ENCODE assay signal across 1 cellular context in the genomic region with DNA sequence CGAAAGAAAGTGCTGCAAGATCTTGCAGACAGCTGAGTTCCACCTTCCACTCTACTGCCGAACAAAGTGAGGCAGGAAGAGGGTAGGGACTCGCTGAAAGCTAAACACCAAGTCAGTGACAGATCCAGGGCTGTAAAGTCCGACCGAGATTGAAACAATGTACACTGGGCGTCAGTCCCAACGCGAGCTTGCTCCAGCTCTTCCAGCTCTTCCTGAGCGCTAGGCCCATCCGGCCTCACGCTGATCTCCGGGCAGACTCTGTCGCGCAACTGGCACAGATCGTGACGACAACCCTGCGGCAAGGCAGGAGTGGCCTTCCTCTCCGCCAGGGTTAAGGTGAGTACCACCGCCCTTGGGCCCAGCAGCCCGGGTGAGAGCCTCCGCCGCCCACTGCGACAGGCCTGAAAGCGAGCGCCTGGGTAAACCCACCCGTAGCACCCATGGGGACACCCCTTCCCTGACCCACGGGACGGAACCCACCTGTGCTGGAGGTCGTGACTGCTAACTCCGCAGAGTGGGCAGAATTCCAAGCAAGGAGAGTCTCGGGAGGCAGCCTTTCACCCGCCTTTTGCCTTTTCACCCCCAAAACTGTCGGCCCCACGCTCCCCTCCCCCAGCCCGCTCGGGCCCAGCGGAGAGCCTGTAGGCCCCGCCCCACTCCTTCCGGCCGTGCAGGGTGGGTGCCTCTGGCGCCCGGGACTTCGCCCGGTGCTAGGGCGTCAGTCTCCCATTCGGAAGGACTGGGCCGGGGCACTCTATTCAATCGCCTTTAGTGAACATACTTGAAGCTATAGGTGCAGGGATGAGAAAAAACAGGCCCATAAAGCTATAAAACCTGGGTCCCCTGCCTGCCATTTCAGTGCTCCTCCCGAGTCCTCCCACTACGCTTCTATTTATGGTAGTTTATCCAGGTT.
A peak's percentile ranks its signal among the peaks of the same experiment; 100 is the strongest.
TF ChIP-seq lines count a peak whose summit lies in the region.

A gene (plus strand): TSS at position 275 of the 913 bp plus-strand sequence.
A gene with protein sequence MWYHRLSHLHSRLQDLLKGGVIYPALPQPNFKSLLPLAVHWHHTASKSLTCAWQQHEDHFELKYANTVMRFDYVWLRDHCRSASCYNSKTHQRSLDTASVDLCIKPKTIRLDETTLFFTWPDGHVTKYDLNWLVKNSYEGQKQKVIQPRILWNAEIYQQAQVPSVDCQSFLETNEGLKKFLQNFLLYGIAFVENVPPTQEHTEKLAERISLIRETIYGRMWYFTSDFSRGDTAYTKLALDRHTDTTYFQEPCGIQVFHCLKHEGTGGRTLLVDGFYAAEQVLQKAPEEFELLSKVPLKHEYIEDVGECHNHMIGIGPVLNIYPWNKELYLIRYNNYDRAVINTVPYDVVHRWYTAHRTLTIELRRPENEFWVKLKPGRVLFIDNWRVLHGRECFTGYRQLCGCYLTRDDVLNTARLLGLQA (minus strand): TSS at position 641 of the 913 bp plus-strand sequence. CDS start 67,676 bp downstream, outside the sequence.

TF ChIP-seq in K562, 482 proteins besides CTCF, POLR2A, EP300 and RAD21 (continued from another document and continues in another):
- TF ChIP-seq SIN3A (IDR thresholded peaks at IDR 0.05; ENCODE audit: borderline replicate concordance in 2 of 2, control insufficient read depth in 1 of 2, low read depth in 2 of 2, low read length in 2 of 2), result peak; percentile 34 to 36; a peak in 1 of 4 replicates
- TF ChIP-seq ATF7 (IDR thresholded peaks at IDR 0.05), result 0 out of 2 replicates have a peak, but pooled peaks have one; percentile 22
- no peak for TF ChIP-seq ZKSCAN3 (CRISPR knock-in tag; IDR thresholded peaks at IDR 0.05)
- TF ChIP-seq, protein P1, sequence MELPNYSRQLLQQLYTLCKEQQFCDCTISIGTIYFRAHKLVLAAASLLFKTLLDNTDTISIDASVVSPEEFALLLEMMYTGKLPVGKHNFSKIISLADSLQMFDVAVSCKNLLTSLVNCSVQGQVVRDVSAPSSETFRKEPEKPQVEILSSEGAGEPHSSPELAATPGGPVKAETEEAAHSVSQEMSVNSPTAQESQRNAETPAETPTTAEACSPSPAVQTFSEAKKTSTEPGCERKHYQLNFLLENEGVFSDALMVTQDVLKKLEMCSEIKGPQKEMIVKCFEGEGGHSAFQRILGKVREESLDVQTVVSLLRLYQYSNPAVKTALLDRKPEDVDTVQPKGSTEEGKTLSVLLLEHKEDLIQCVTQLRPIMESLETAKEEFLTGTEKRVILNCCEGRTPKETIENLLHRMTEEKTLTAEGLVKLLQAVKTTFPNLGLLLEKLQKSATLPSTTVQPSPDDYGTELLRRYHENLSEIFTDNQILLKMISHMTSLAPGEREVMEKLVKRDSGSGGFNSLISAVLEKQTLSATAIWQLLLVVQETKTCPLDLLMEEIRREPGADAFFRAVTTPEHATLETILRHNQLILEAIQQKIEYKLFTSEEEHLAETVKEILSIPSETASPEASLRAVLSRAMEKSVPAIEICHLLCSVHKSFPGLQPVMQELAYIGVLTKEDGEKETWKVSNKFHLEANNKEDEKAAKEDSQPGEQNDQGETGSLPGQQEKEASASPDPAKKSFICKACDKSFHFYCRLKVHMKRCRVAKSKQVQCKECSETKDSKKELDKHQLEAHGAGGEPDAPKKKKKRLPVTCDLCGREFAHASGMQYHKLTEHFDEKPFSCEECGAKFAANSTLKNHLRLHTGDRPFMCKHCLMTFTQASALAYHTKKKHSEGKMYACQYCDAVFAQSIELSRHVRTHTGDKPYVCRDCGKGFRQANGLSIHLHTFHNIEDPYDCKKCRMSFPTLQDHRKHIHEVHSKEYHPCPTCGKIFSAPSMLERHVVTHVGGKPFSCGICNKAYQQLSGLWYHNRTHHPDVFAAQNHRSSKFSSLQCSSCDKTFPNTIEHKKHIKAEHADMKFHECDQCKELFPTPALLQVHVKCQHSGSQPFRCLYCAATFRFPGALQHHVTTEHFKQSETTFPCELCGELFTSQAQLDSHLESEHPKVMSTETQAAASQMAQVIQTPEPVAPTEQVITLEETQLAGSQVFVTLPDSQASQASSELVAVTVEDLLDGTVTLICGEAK (IDR thresholded peaks at IDR 0.05), result 0 out of 2 replicates have a peak, but pooled peaks have one; percentile 31
- TF ChIP-seq, protein P1 (CRISPR knock-in tag; IDR thresholded peaks at IDR 0.05), result no peak
- TF ChIP-seq, protein P2, sequence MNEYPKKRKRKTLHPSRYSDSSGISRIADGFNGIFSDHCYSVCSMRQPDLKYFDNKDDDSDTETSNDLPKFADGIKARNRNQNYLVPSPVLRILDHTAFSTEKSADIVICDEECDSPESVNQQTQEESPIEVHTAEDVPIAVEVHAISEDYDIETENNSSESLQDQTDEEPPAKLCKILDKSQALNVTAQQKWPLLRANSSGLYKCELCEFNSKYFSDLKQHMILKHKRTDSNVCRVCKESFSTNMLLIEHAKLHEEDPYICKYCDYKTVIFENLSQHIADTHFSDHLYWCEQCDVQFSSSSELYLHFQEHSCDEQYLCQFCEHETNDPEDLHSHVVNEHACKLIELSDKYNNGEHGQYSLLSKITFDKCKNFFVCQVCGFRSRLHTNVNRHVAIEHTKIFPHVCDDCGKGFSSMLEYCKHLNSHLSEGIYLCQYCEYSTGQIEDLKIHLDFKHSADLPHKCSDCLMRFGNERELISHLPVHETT (CRISPR knock-in tag; conservative IDR thresholded peaks at IDR 0.05 in 1 of 2, IDR thresholded peaks at IDR 0.05 in 1 of 2), result no peak
- TF ChIP-seq, protein P3, sequence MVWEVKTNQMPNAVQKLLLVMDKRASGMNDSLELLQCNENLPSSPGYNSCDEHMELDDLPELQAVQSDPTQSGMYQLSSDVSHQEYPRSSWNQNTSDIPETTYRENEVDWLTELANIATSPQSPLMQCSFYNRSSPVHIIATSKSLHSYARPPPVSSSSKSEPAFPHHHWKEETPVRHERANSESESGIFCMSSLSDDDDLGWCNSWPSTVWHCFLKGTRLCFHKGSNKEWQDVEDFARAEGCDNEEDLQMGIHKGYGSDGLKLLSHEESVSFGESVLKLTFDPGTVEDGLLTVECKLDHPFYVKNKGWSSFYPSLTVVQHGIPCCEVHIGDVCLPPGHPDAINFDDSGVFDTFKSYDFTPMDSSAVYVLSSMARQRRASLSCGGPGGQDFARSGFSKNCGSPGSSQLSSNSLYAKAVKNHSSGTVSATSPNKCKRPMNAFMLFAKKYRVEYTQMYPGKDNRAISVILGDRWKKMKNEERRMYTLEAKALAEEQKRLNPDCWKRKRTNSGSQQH (CRISPR knock-in tag; IDR thresholded peaks at IDR 0.05), result no peak
- TF ChIP-seq, protein P4, sequence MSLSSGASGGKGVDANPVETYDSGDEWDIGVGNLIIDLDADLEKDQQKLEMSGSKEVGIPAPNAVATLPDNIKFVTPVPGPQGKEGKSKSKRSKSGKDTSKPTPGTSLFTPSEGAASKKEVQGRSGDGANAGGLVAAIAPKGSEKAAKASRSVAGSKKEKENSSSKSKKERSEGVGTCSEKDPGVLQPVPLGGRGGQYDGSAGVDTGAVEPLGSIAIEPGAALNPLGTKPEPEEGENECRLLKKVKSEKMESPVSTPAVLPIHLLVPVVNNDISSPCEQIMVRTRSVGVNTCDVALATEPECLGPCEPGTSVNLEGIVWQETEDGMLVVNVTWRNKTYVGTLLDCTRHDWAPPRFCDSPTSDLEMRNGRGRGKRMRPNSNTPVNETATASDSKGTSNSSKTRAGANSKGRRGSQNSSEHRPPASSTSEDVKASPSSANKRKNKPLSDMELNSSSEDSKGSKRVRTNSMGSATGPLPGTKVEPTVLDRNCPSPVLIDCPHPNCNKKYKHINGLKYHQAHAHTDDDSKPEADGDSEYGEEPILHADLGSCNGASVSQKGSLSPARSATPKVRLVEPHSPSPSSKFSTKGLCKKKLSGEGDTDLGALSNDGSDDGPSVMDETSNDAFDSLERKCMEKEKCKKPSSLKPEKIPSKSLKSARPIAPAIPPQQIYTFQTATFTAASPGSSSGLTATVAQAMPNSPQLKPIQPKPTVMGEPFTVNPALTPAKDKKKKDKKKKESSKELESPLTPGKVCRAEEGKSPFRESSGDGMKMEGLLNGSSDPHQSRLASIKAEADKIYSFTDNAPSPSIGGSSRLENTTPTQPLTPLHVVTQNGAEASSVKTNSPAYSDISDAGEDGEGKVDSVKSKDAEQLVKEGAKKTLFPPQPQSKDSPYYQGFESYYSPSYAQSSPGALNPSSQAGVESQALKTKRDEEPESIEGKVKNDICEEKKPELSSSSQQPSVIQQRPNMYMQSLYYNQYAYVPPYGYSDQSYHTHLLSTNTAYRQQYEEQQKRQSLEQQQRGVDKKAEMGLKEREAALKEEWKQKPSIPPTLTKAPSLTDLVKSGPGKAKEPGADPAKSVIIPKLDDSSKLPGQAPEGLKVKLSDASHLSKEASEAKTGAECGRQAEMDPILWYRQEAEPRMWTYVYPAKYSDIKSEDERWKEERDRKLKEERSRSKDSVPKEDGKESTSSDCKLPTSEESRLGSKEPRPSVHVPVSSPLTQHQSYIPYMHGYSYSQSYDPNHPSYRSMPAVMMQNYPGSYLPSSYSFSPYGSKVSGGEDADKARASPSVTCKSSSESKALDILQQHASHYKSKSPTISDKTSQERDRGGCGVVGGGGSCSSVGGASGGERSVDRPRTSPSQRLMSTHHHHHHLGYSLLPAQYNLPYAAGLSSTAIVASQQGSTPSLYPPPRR (CRISPR knock-in tag; IDR thresholded peaks at IDR 0.05; ENCODE audit: borderline replicate concordance), result no peak
- TF ChIP-seq ZNF354B (CRISPR knock-in tag; IDR thresholded peaks at IDR 0.05), result no peak
- TF ChIP-seq, protein P5, sequence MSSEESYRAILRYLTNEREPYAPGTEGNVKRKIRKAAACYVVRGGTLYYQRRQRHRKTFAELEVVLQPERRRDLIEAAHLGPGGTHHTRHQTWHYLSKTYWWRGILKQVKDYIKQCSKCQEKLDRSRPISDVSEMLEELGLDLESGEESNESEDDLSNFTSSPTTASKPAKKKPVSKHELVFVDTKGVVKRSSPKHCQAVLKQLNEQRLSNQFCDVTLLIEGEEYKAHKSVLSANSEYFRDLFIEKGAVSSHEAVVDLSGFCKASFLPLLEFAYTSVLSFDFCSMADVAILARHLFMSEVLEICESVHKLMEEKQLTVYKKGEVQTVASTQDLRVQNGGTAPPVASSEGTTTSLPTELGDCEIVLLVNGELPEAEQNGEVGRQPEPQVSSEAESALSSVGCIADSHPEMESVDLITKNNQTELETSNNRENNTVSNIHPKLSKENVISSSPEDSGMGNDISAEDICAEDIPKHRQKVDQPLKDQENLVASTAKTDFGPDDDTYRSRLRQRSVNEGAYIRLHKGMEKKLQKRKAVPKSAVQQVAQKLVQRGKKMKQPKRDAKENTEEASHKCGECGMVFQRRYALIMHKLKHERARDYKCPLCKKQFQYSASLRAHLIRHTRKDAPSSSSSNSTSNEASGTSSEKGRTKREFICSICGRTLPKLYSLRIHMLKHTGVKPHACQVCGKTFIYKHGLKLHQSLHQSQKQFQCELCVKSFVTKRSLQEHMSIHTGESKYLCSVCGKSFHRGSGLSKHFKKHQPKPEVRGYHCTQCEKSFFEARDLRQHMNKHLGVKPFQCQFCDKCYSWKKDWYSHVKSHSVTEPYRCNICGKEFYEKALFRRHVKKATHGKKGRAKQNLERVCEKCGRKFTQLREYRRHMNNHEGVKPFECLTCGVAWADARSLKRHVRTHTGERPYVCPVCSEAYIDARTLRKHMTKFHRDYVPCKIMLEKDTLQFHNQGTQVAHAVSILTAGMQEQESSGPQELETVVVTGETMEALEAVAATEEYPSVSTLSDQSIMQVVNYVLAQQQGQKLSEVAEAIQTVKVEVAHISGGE (CRISPR knock-in tag; IDR thresholded peaks at IDR 0.05), result peak in 1 of 3 experiments; percentile 68; a peak in 2 of 6 replicates
- TF ChIP-seq NCOA6 (IDR thresholded peaks at IDR 0.05), result no peak
- TF ChIP-seq, protein P6, sequence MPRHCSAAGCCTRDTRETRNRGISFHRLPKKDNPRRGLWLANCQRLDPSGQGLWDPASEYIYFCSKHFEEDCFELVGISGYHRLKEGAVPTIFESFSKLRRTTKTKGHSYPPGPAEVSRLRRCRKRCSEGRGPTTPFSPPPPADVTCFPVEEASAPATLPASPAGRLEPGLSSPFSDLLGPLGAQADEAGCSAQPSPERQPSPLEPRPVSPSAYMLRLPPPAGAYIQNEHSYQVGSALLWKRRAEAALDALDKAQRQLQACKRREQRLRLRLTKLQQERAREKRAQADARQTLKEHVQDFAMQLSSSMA (CRISPR knock-in tag; IDR thresholded peaks at IDR 0.05), result no peak
- TF ChIP-seq L3MBTL2 (IDR thresholded peaks at IDR 0.05), result peak; percentile 46; the same call in 1 of the 2 replicates
- 0 out of 2 replicates have a peak, but pooled peaks have one; percentile 9 for TF ChIP-seq MYNN (IDR thresholded peaks at IDR 0.05)
- TF ChIP-seq MYNN (CRISPR knock-in tag; IDR thresholded peaks at IDR 0.05), result no peak
- TF ChIP-seq KDM5B (IDR thresholded peaks at IDR 0.05; ENCODE audit: insufficient replicate concordance, low read depth, low read length), result peak; percentile 44
- TF ChIP-seq, protein P7, sequence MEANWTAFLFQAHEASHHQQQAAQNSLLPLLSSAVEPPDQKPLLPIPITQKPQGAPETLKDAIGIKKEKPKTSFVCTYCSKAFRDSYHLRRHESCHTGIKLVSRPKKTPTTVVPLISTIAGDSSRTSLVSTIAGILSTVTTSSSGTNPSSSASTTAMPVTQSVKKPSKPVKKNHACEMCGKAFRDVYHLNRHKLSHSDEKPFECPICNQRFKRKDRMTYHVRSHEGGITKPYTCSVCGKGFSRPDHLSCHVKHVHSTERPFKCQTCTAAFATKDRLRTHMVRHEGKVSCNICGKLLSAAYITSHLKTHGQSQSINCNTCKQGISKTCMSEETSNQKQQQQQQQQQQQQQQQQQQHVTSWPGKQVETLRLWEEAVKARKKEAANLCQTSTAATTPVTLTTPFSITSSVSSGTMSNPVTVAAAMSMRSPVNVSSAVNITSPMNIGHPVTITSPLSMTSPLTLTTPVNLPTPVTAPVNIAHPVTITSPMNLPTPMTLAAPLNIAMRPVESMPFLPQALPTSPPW (CRISPR knock-in tag; IDR thresholded peaks at IDR 0.05), result peak; percentile 73; the same call in 1 of the 2 replicates
- no peak for TF ChIP-seq BRD9 (IDR thresholded peaks at IDR 0.05; ENCODE audit: low read depth, partially characterized antibody)
- peak; percentile 33 to 56; a peak in 3 of 4 replicates for TF ChIP-seq NRF1 (conservative IDR thresholded peaks at IDR 0.05 in 1 of 2, IDR thresholded peaks at IDR 0.05 in 1 of 2)
- TF ChIP-seq SRF (CRISPR knock-in tag; IDR thresholded peaks at IDR 0.05), result peak in 1 of 2 experiments; percentile 65; a peak in 1 of 4 replicates
- TF ChIP-seq NONO (IDR thresholded peaks at IDR 0.05; ENCODE audit: low read depth in 2 of 2, low read length in 1 of 2), result no peak
